ENCODE assay signal across 1 cellular context in genomic region chr1:192936313-192937018, GRCh38.
TF ChIP-seq lines count a peak whose summit lies in the region.

No MANE protein-coding gene starts in this region.

TF ChIP-seq in liver, 16 proteins besides CTCF, POLR2A, EP300 and RAD21 (continued from another document):
- TF ChIP-seq, protein P1, sequence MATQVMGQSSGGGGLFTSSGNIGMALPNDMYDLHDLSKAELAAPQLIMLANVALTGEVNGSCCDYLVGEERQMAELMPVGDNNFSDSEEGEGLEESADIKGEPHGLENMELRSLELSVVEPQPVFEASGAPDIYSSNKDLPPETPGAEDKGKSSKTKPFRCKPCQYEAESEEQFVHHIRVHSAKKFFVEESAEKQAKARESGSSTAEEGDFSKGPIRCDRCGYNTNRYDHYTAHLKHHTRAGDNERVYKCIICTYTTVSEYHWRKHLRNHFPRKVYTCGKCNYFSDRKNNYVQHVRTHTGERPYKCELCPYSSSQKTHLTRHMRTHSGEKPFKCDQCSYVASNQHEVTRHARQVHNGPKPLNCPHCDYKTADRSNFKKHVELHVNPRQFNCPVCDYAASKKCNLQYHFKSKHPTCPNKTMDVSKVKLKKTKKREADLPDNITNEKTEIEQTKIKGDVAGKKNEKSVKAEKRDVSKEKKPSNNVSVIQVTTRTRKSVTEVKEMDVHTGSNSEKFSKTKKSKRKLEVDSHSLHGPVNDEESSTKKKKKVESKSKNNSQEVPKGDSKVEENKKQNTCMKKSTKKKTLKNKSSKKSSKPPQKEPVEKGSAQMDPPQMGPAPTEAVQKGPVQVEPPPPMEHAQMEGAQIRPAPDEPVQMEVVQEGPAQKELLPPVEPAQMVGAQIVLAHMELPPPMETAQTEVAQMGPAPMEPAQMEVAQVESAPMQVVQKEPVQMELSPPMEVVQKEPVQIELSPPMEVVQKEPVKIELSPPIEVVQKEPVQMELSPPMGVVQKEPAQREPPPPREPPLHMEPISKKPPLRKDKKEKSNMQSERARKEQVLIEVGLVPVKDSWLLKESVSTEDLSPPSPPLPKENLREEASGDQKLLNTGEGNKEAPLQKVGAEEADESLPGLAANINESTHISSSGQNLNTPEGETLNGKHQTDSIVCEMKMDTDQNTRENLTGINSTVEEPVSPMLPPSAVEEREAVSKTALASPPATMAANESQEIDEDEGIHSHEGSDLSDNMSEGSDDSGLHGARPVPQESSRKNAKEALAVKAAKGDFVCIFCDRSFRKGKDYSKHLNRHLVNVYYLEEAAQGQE (IDR thresholded peaks at IDR 0.05), result no peak
- no peak for TF ChIP-seq HNF4G (IDR thresholded peaks at IDR 0.05)
- TF ChIP-seq JUND (IDR thresholded peaks at IDR 0.05), result peak; percentile 38 to 70
